In the genomic region with DNA sequence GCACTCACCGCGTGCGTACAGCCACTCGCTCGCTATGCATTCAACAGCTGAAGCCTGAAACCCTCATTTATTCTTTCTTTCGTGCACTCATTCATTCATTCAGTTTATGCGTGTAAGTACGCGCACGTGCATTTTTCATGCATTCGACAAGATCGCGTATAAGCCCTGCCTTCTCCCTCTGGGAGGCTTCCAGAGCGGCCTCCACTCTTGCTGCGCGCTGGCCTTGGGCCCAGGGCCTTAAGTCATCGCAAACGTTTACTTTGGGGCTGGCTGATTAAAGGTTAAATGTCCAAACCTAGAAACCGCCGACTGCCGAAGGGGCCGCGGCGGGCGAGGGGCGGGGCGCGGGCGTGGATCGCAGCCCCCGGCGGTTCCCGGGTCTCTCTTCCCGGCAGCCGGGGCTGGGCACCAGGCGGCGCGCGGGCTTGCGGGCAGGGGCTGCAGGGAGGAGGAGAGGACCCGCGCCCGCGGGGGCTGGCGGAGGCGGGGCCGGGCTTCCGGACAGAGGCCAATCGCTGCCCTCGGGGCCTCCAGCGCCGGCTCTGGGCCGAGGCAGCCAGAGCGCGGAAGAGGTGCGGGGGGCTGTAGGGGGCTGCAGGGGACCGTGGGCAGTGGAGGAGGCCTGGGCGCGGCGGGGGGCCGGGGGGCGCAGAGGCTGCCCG, we compare ENCODE assay signal across 10 cellular contexts. TPM values are rescaled to one million over a fixed set of nuclear protein-coding genes. Genes with fewer than 3 reads are reported as not detected.
DNase-seq lines count a peak whose midpoint lies in the region; ATAC-seq and TF ChIP-seq lines count a peak whose summit lies in the region.
"Had no signal": no experiment of that assay in that cellular context is flagged by ENCODE, and none has a peak within 500 bp of the region (broad histone marks: within the 10 kb centered on the region; RNA-seq: fewer than 3 reads in every experiment).

Gene GYG2, plus strand, starts transcription at position 527 of the 662 bp plus-strand sequence. CDS start 1,259 bp downstream, outside the sequence.

- ATAC-seq in left lung = peak; percentile 83
- peak in 1 of 2 donors; percentile 41 for ATAC-seq in upper lobe of left lung (ENCODE audit: low FRiP score in 2 of 2)

- intact Hi-C loops in left lung (cut with DNase I) = no loop called here

- TF ChIP-seq POLR2A in upper lobe of left lung (IDR thresholded peaks at IDR 0.05) = no peak

- no peaks in the 10 kb centered on the region for H3K36me3 Mint-ChIP-seq in chondrocyte (ENCODE audit: low read depth)

- no peak within 1 kb of the TSS for H3K27ac ChIP-seq in left lung
- H3K27ac ChIP-seq in upper lobe of left lung = no peak within 1 kb of the TSS

- H3K9me3 Mint-ChIP-seq in chondrocyte (ENCODE audit: low read depth) = no peaks in the 10 kb centered on the region
- H3K9me3 Mint-ChIP-seq: stimulated activated naive CD8-positive, alpha-beta T cell treated with anti-CD3 and anti-CD28 coated beads, Interleukin-15, Interleukin-2, amounts not matched to agents 100 ng/mL and 50 ng/mL, for 24 hours had no signal

- H3K27me3 Mint-ChIP-seq in chondrocyte (ENCODE audit: low read depth) = no peaks in the 10 kb centered on the region

- H3K9me3 ChIP-seq in left lung (no peaks in the 10 kb centered on the region), upper lobe of left lung (no peaks in the 10 kb centered on the region)

- 24 to 25% methylated on average over 25 to 29 of the region's 63 CpGs for WGBS in upper lobe of left lung, 2 donors

- H3K4me3 ChIP-seq in left lung (peak within 1 kb of the TSS; percentile 9 to 24), upper lobe of left lung (peak within 1 kb of the TSS in 3 of 4 donors; percentile 39 to 49 (median 46))

- H3K36me3 ChIP-seq in left lung = no peaks in the 10 kb centered on the region
- no peaks in the 10 kb centered on the region for H3K36me3 ChIP-seq in upper lobe of left lung

- TF ChIP-seq CTCF in chondrocyte (IDR thresholded peaks at IDR 0.05) (no peak), left lung (IDR thresholded peaks at IDR 0.05) (no peak), upper lobe of left lung (IDR thresholded peaks at IDR 0.05) (no peak)

- H3K4me3 Mint-ChIP-seq in chondrocyte (ENCODE audit: unreplicated experiment) = peak within 1 kb of the TSS; percentile 64
- H3K4me3 Mint-ChIP-seq: stimulated activated naive CD8-positive, alpha-beta T cell treated with anti-CD3 and anti-CD28 coated beads, Interleukin-15, Interleukin-2, amounts not matched to agents 100 ng/mL and 50 ng/mL, for 24 hours had no signal

- peaks cover 11 to 33% of the 10 kb centered on the region in 2 donors for H3K27me3 ChIP-seq in left lung
- peaks cover 0 to 19% (median 0%) of the 10 kb centered on the region in 4 donors for H3K27me3 ChIP-seq in upper lobe of left lung

- no peaks in the 10 kb centered on the region for H3K4me1 ChIP-seq in left lung
- peaks cover 0 to 14% (median 4%) of the 10 kb centered on the region in 4 donors for H3K4me1 ChIP-seq in upper lobe of left lung

- TF ChIP-seq EP300 in upper lobe of left lung (IDR thresholded peaks at IDR 0.05) = no peak

- DNase-seq in NCI-H345 (lab: John Stamatoyannopoulos, UW) = peak; percentile 31
- no peak for DNase-seq in NCI-H345 treated with DMSO at 0.1 percent for 48 hours (lab: John Stamatoyannopoulos, UW; ENCODE audit: unreplicated experiment)
- DNase-seq in chondrocyte (ENCODE audit: low spot score) = no peak
- DNase-seq in left lung = no peak
- peak in 1 of 2 donors; percentile 67 for DNase-seq in upper lobe of left lung
- no peak for DNase-seq in cerebellar cortex (ENCODE audit: low spot score)
- no peak for DNase-seq in NCI-H2196 treated with DMSO at 0.1 percent for 48 hours (lab: John Stamatoyannopoulos, UW; ENCODE audit: unreplicated experiment)
- DNase-seq in DMS153 (lab: John Stamatoyannopoulos, UW) = no peak

- no peak within 1 kb of the TSS for H3K27ac Mint-ChIP-seq in chondrocyte (ENCODE audit: unreplicated experiment)
- H3K27ac Mint-ChIP-seq: stimulated activated naive CD8-positive, alpha-beta T cell treated with anti-CD3 and anti-CD28 coated beads, Interleukin-15, Interleukin-2, amounts not matched to agents 100 ng/mL and 50 ng/mL, for 24 hours had no signal

- peaks cover 9% of the 10 kb centered on the region for H3K4me1 Mint-ChIP-seq in chondrocyte (ENCODE audit: low read depth)

RNA-seq across cellular contexts. Expression of gene GYG2, which starts in this region (rescaled TPM):
- total RNA-seq in chondrocyte (11.7 to 14.1 TPM (median 12.1 TPM) in 3 replicates), left lung (1 to 10 TPM; 1.5 to 6.2 TPM), upper lobe of left lung (1 to 10 TPM in 3 of 6 donors, under 1 TPM in 3; 0.40 to 3.7 (median 0.98) TPM)
- total RNA-seq: mononuclear cell had no signal
